ENCODE assay signal across 8 cellular contexts in genomic region chr20:62303327-62304226, GRCh38. TPM values are rescaled to one million over a fixed set of nuclear protein-coding genes. Genes with fewer than 3 reads are reported as not detected.
DNase-seq lines count a peak whose midpoint lies in the region; ATAC-seq and TF ChIP-seq lines count a peak whose summit lies in the region.

No MANE protein-coding gene starts in this region.

- H3K9me3 ChIP-seq in adipocyte (ENCODE audit: control insufficient read depth, low read length) = no peaks in the 10 kb centered on the region
- H3K9me3 ChIP-seq in iPS-18a (ENCODE audit: control insufficient read depth, low read depth, low read length) = no peaks in the 10 kb centered on the region
- H3K9me3 ChIP-seq in spleen = no peaks in the 10 kb centered on the region

- H3K9ac ChIP-seq in adipocyte (ENCODE audit: low read length) (peak overlapping the region; percentile 97), iPS-18a (ENCODE audit: low read length) (peak overlapping the region; percentile 74)

- H3K4me3 ChIP-seq in adipocyte (ENCODE audit: low read length) (peak overlapping the region; percentile 99), iPS-18a (ENCODE audit: low read length) (peak overlapping the region; percentile 92), spleen (peak overlapping the region; percentile 55 to 100 (median 96))

- no peaks in the 10 kb centered on the region for H3K27me3 ChIP-seq in adipocyte (replicated peaks; ENCODE audit: control insufficient read depth, insufficient read depth, low read length)
- H3K27me3 ChIP-seq in iPS-18a (ENCODE audit: control insufficient read depth, insufficient read depth, low read length) = no peaks in the 10 kb centered on the region
- no peaks in the 10 kb centered on the region for H3K27me3 ChIP-seq in spleen (replicated peaks in 1 of 7)

- peaks cover 21% of the 10 kb centered on the region for H3K4me1 ChIP-seq in adipocyte (ENCODE audit: control insufficient read depth, insufficient read depth, low read length)
- H3K4me1 ChIP-seq in iPS-18a (ENCODE audit: control insufficient read depth, low read depth, low read length) = no peaks in the 10 kb centered on the region
- H3K4me1 ChIP-seq in spleen = peaks cover 23 to 85% (median 51%) of the 10 kb centered on the region in 6 donors

- WGBS in spleen, 5 donors = 4 to 10% (median 6%) methylated on average over 16 to 67 of the region's 67 CpGs

- ATAC-seq in Right ventricle myocardium inferior (no peak), GM18870 (IDR thresholded peaks at IDR 0.05; ENCODE audit: unreplicated experiment) (no peak), HG02678 (IDR thresholded peaks at IDR 0.05; ENCODE audit: unreplicated experiment) (no peak)

- peak; percentile 61 for DNase-seq in Right ventricle myocardium inferior (ENCODE audit: missing footprints)
- DNase-seq in cardiac septum (ENCODE audit: low spot score) = no peak
- DNase-seq in adipocyte (ENCODE audit: low read depth) = peak; percentile 59
- no peak for DNase-seq in spleen

- TF ChIP-seq CTCF in spleen (IDR thresholded peaks at IDR 0.05 in 8 of 11, conservative IDR thresholded peaks at IDR 0.05 in 3 of 11) = no peak

- H3K36me3 ChIP-seq in adipocyte (ENCODE audit: control insufficient read depth, insufficient read depth, low read length, severe bottlenecking) (peaks cover 37% of the 10 kb centered on the region), iPS-18a (ENCODE audit: control insufficient read depth, low read depth, low read length) (peaks cover 45% of the 10 kb centered on the region), spleen (peaks cover 4 to 54% (median 44%) of the 10 kb centered on the region in 6 donors)

- TF ChIP-seq POLR2A in spleen (IDR thresholded peaks at IDR 0.05) = no peak

- no peak; the same call in 1 of the 2 replicates for TF ChIP-seq EP300 in Ishikawa (IDR thresholded peaks at IDR 0.05; ENCODE audit: borderline replicate concordance)

- TF ChIP-seq RAD21 in Ishikawa (IDR thresholded peaks at IDR 0.05; ENCODE audit: low read depth) = no peak

- H3K27ac ChIP-seq in iPS-18a (ENCODE audit: low read length) (peak overlapping the region; percentile 37), spleen (peak overlapping the region; percentile 66 to 98 (median 96))

- intact Hi-C loops in Right ventricle myocardium inferior (cut with DNase I) (loop anchor here (5.0 to 10.0 kb wide), 2 partner anchors 189 to 491 kb away; partner anchors contain the start of gene MRGBP), cardiac septum (cut with DNase I) (loop anchor here (5.0 kb wide), 1 partner anchor 194 kb away; no protein-coding TSS in a partner anchor), spleen (cut with DNase I; ENCODE audit: low total_unique reads) (loop anchor here (5.0 kb wide), 1 partner anchor 79 kb away; no protein-coding TSS in a partner anchor)

TF ChIP-seq in Ishikawa, 13 proteins besides CTCF, POLR2A, EP300 and RAD21:
- TF ChIP-seq TCF12 (IDR thresholded peaks at IDR 0.05; ENCODE audit: low read depth) (peak; percentile 22; the same call in 1 of the 2 replicates), CREB1 (IDR thresholded peaks at IDR 0.05; ENCODE audit: low read depth) (no peak), MAX (IDR thresholded peaks at IDR 0.05) (0 out of 2 replicates have a peak, but pooled peaks have one; percentile 4)
TF ChIP-seq in Ishikawa: peak in this region for 2.

RNA-seq across cellular contexts. Expression of gene ADRM1, which starts 0.8 kb away (rescaled TPM):
- total RNA-seq in Right ventricle myocardium inferior = 73.9 TPM
- 79.9 TPM for total RNA-seq in cardiac septum
- 100 to 1,000 TPM in 2 of 7 donors, 10 to 100 TPM in 5; 67.1 to 112 (median 82.3) TPM for total RNA-seq in spleen
- 10 to 100 TPM; 60.5 to 95.6 (median 74.7) TPM for polyA plus RNA-seq in spleen

Comparison
In these comparisons a context has a peak if more than half of its experiments do, and no peak if none do; other contexts are left out.
1. DNase-seq: peak in Right ventricle myocardium inferior (single experiment) and adipocyte (single experiment); none in cardiac septum (single experiment) and spleen (single experiment).
2. Peak in every context shown above with its lines, with median percentiles within 50 percentile points of each other: H3K4me3 ChIP-seq.